Comparison of ENCODE assay signal across 1 cellular context in genomic region chr6:49462071-49462470, GRCh38.
TF ChIP-seq lines count a peak whose summit lies in the region.

No MANE protein-coding gene starts in this region.

TF ChIP-seq in HepG2, 621 proteins besides CTCF, POLR2A, EP300 and RAD21:
- no peak for TF ChIP-seq ZIK1 (CRISPR knock-in tag; IDR thresholded peaks at IDR 0.05; ENCODE audit: borderline replicate concordance, low read depth)
- no peak for TF ChIP-seq ZBTB42 (CRISPR knock-in tag; IDR thresholded peaks at IDR 0.05)
- no peak for TF ChIP-seq ZNF382 (CRISPR knock-in tag; IDR thresholded peaks at IDR 0.05; ENCODE audit: borderline replicate concordance)
- TF ChIP-seq ZNF251 (CRISPR knock-in tag; IDR thresholded peaks at IDR 0.05), result no peak
- TF ChIP-seq, protein P1, sequence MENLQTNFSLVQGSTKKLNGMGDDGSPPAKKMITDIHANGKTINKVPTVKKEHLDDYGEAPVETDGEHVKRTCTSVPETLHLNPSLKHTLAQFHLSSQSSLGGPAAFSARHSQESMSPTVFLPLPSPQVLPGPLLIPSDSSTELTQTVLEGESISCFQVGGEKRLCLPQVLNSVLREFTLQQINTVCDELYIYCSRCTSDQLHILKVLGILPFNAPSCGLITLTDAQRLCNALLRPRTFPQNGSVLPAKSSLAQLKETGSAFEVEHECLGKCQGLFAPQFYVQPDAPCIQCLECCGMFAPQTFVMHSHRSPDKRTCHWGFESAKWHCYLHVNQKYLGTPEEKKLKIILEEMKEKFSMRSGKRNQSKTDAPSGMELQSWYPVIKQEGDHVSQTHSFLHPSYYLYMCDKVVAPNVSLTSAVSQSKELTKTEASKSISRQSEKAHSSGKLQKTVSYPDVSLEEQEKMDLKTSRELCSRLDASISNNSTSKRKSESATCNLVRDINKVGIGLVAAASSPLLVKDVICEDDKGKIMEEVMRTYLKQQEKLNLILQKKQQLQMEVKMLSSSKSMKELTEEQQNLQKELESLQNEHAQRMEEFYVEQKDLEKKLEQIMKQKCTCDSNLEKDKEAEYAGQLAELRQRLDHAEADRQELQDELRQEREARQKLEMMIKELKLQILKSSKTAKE (CRISPR knock-in tag; IDR thresholded peaks at IDR 0.05; ENCODE audit: borderline replicate concordance), result no peak
- no peak for TF ChIP-seq ZFP36 (IDR thresholded peaks at IDR 0.05; ENCODE audit: borderline replicate concordance, low read depth, low read length, partially characterized antibody)
- TF ChIP-seq NR2C2 (CRISPR knock-in tag; IDR thresholded peaks at IDR 0.05; ENCODE audit: borderline replicate concordance), result no peak
- TF ChIP-seq, protein P2, sequence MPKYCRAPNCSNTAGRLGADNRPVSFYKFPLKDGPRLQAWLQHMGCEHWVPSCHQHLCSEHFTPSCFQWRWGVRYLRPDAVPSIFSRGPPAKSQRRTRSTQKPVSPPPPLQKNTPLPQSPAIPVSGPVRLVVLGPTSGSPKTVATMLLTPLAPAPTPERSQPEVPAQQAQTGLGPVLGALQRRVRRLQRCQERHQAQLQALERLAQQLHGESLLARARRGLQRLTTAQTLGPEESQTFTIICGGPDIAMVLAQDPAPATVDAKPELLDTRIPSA (CRISPR knock-in tag; IDR thresholded peaks at IDR 0.05; ENCODE audit: borderline replicate concordance), result no peak
- TF ChIP-seq AGO2 (optimal IDR thresholded peaks at IDR 0.05; ENCODE audit: low read depth, low read length), result no peak
- no peak for TF ChIP-seq ZNF33A (CRISPR knock-in tag; IDR thresholded peaks at IDR 0.05; ENCODE audit: borderline replicate concordance)
- TF ChIP-seq SPEN (CRISPR knock-in tag; IDR thresholded peaks at IDR 0.05; ENCODE audit: low read depth), result no peak
- no peak for TF ChIP-seq NFATC3 (CRISPR knock-in tag; IDR thresholded peaks at IDR 0.05)
- no peak for TF ChIP-seq ZNF543 (CRISPR knock-in tag; IDR thresholded peaks at IDR 0.05)
- no peak for TF ChIP-seq ZNF766 (CRISPR knock-in tag; IDR thresholded peaks at IDR 0.05; ENCODE audit: borderline replicate concordance)
- TF ChIP-seq ZFP36L2 (CRISPR knock-in tag; IDR thresholded peaks at IDR 0.05), result no peak
- TF ChIP-seq BRD4 (CRISPR knock-in tag; IDR thresholded peaks at IDR 0.05), result no peak
- no peak for TF ChIP-seq SMYD3 (CRISPR knock-in tag; IDR thresholded peaks at IDR 0.05)
- no peak for TF ChIP-seq SIN3A (IDR thresholded peaks at IDR 0.05; ENCODE audit: borderline replicate concordance, low read depth, low read length)
TF ChIP-seq in HepG2: peak in this region for 0.
